7 cellular contexts compared by ENCODE assay signal in genomic region chr4:44447563-44448504, GRCh38.
DNase-seq lines count a peak whose midpoint lies in the region; ATAC-seq and TF ChIP-seq lines count a peak whose summit lies in the region.

No MANE protein-coding gene starts in this region.

- ATAC-seq in GM19023 (IDR thresholded peaks at IDR 0.05; ENCODE audit: unreplicated experiment) (peak; percentile 3), HG03159 (IDR thresholded peaks at IDR 0.05; ENCODE audit: unreplicated experiment) (peak; percentile 5)
- ATAC-seq in stimulated activated effector memory CD8-positive, alpha-beta T cell treated with anti-CD3 and anti-CD28 coated beads, Interleukin-12 subunit alpha, Interleukin-12 subunit beta, amount 100 ng/mL, for 72 hours = no peak

- no peak overlapping the region for H3K4me3 Mint-ChIP-seq in stimulated activated effector memory CD8-positive, alpha-beta T cell treated with anti-CD3 and anti-CD28 coated beads, Interleukin-12 subunit alpha, Interleukin-12 subunit beta, amount 100 ng/mL, for 72 hours

- H3K9ac ChIP-seq in iPS-15b (ENCODE audit: low read depth, low read length) = no peak overlapping the region

- peaks cover 54% of the 10 kb centered on the region for H3K27me3 ChIP-seq in iPS-15b (ENCODE audit: control insufficient read depth, insufficient read depth, low read length)

- peaks cover 3% of the 10 kb centered on the region for H3K9me3 Mint-ChIP-seq in stimulated activated effector memory CD8-positive, alpha-beta T cell treated with anti-CD3 and anti-CD28 coated beads, Interleukin-12 subunit alpha, Interleukin-12 subunit beta, amount 100 ng/mL, for 72 hours

- H3K27ac Mint-ChIP-seq in stimulated activated effector memory CD8-positive, alpha-beta T cell treated with anti-CD3 and anti-CD28 coated beads, Interleukin-12 subunit alpha, Interleukin-12 subunit beta, amount 100 ng/mL, for 72 hours = no peak overlapping the region

- H3K36me3 Mint-ChIP-seq in stimulated activated effector memory CD8-positive, alpha-beta T cell treated with anti-CD3 and anti-CD28 coated beads, Interleukin-12 subunit alpha, Interleukin-12 subunit beta, amount 100 ng/mL, for 72 hours = no peaks in the 10 kb centered on the region

- no peaks in the 10 kb centered on the region for H3K36me3 ChIP-seq in iPS-15b (ENCODE audit: control insufficient read depth, insufficient read depth, low read length)

- peak; percentile 42 for DNase-seq in astrocyte of the spinal cord (ENCODE audit: low read depth, low spot score)
- no peak for DNase-seq in skeletal muscle cell (ENCODE audit: low read depth)
- DNase-seq in NCI-H1436 treated with DMSO at 0.1 percent for 48 hours (lab: John Stamatoyannopoulos, UW) = no peak
- DNase-seq in stimulated activated effector memory CD8-positive, alpha-beta T cell treated with anti-CD3 and anti-CD28 coated beads, Interleukin-12 subunit alpha, Interleukin-12 subunit beta, amount 100 ng/mL, for 72 hours (ENCODE audit: low spot score in 2 of 2) = no peak

- TF ChIP-seq CTCF in astrocyte of the spinal cord (IDR thresholded peaks at IDR 0.05; ENCODE audit: low read depth, low read length) = no peak

- no peaks in the 10 kb centered on the region for H3K9me3 ChIP-seq in iPS-15b (ENCODE audit: control insufficient read depth, insufficient read depth, low read length)

- H3K4me3 ChIP-seq in astrocyte of the spinal cord (ENCODE audit: low read depth, low read length) = peak overlapping the region; percentile 51
- peak overlapping the region; percentile 74 for H3K4me3 ChIP-seq in iPS-15b (ENCODE audit: low read depth, low read length)
- peak overlapping the region; percentile 50 for H3K4me3 ChIP-seq in skeletal muscle cell (ENCODE audit: low read depth, low read length)

- H3K4me1 ChIP-seq in iPS-15b (ENCODE audit: control insufficient read depth, insufficient read depth, low read length) = no peaks in the 10 kb centered on the region

- no peaks in the 10 kb centered on the region for H3K4me1 Mint-ChIP-seq in stimulated activated effector memory CD8-positive, alpha-beta T cell treated with anti-CD3 and anti-CD28 coated beads, Interleukin-12 subunit alpha, Interleukin-12 subunit beta, amount 100 ng/mL, for 72 hours

- in situ Hi-C loops in astrocyte of the spinal cord (cut with HindIII; ENCODE audit: low sequenced_read_pairs) = no loop called here
